10 cellular contexts compared by ENCODE assay signal in the genomic region with DNA sequence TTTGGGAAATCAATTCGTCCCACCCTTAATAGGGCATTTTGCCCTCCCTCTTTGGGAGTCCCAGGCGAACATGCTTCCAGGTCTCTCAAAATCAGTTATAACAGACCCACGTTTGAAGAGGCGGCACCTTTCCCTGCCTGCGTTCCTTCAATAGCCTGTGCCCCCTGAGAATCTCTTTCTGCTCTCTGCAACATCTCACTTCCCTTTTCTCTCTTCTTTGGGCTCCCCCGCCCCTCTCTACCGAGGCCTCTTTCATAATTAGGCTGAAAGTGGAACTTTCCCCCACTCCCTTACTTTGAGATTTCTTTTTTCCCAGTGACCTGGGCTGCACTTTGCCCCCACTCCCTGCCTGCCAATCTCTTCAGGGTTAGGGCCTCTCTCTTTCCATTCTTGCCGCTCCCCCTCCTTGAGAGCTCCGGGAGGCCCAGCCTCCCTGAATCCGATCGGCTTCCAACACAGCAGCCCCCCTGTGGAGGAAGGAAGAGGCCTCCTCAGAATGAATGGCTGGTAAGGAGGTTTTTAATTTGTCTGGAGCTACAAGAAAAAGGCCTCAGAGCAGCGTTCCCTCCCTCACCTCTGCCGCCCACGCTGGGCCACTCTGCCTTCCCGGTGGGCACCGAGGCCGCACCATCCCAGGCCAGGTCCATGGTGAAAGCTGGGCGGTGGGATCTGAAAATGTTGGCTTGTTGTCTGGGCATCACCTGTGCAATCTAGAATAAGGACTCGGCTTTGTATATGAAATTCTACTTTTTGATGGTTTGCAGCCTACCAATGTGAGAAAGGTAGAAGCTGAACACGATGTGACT.
DNase-seq lines count a peak whose midpoint lies in the region; ATAC-seq lines count a peak whose summit lies in the region.
"Had no signal": no experiment of that assay in that cellular context is flagged by ENCODE, and none has a peak within 500 bp of the region (broad histone marks: within the 10 kb centered on the region; RNA-seq: fewer than 3 reads in every experiment).

No MANE protein-coding gene starts in this region.

- in situ Hi-C loops in KBM-7 (cut with MboI; ENCODE audit: low pct_unique_long_range_greater_than_20kb, low sequenced_read_pairs): no loop called here
- in situ Hi-C loops in HAP-1 (cut with MboI; ENCODE audit: low sequenced_read_pairs): no loop called here

- H3K4me3 ChIP-seq in HAP-1: no peak overlapping the region

- H3K4me1 ChIP-seq in HAP-1: peaks cover 15% of the 10 kb centered on the region

- ATAC-seq in GM18499 (IDR thresholded peaks at IDR 0.05; ENCODE audit: insufficient read depth, unreplicated experiment) (peak; percentile 86), GM21825 (IDR thresholded peaks at IDR 0.05; ENCODE audit: unreplicated experiment) (peak; percentile 94)
- ATAC-seq: left colon had no signal

- H3K36me3 ChIP-seq in HAP-1 (replicated peaks): no peaks in the 10 kb centered on the region

- DNase-seq in KBM-7: peak; percentile 92
- DNase-seq in islet precursor cell: peak; percentile 25
- DNase-seq in HAP-1 (ENCODE audit: low spot score in 2 of 2): no peak
- DNase-seq in T-helper 1 cell: no peak
- DNase-seq in DMS153 (lab: John Stamatoyannopoulos, UW): no peak
- DNase-seq in activated CD4-positive, alpha-beta T cell treated with anti-CD3 and anti-CD28 coated beads for 4 hours: no peak
- DNase-seq: activated T-cell treated with anti-CD3 and anti-CD28 coated beads, Interleukin-2, amount 50 U/mL, for 24 hours had no signal

- H3K9me3 ChIP-seq in HAP-1: no peaks in the 10 kb centered on the region

- no peaks in the 10 kb centered on the region for H3K27me3 ChIP-seq in HAP-1 (ENCODE audit: low read depth)

Comparison
In these comparisons a context has a peak if more than half of its experiments do, and no peak if none do; other contexts are left out.
1. DNase-seq: peak in KBM-7 (single experiment) and islet precursor cell (single experiment); none in HAP-1 (0 of 2), T-helper 1 cell (0 of 5), DMS153 (single experiment) and activated CD4-positive, alpha-beta T cell treated with anti-CD3 and anti-CD28 coated beads for 4 hours (0 of 2).